20 cellular contexts compared by ENCODE assay signal in the genomic region with DNA sequence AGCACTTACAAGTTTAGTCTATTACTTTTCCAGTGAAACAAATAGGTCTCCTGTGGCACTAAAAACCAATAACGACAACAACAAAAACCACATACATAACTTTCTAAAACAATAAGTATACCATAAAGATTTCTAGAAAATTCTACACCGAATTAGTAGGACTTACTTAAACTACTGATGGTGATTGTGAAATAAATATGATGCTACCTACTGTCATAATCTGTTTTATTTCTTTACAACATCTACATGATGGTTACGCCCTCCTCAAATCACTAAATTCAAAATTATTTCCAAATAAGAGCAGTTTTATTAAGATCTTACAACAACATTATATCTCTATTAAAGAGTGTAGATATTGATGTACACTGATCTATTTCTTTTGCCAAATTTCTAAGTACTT.
"Had no signal": no experiment of that assay in that cellular context is flagged by ENCODE, and none has a peak within 500 bp of the region (broad histone marks: within the 10 kb centered on the region; RNA-seq: fewer than 3 reads in every experiment).

No MANE protein-coding gene starts in this region.

- H3K9ac ChIP-seq: neural progenitor cell, parathyroid adenoma had no signal

- DNase-seq: cortex of kidney; effector memory CD8-positive, alpha-beta T cell; erythroblast; gastrocnemius medialis; head of caudate nucleus; naive thymus-derived CD4-positive, alpha-beta T cell; spleen; stimulated activated CD4-positive, alpha-beta T cell treated with anti-CD3 and anti-CD28 coated beads, Interleukin-2, amount 100 ng/mL, for 48 hours; stimulated activated CD8-positive, alpha-beta memory T cell treated with anti-CD3 and anti-CD28 coated beads, Interleukin-4, amount 100 ng/mL, for 48 hours; stimulated activated naive CD4-positive, alpha-beta T cell; stimulated activated naive CD8-positive, alpha-beta T cell treated with anti-CD3 and anti-CD28 coated beads, Interleukin-15, amount 100 ng/mL, for 72 hours; trophoblast cell had no signal

- H3K4me2 ChIP-seq: neural progenitor cell had no signal

- H3K4me1 ChIP-seq: neural progenitor cell, parathyroid adenoma, spleen had no signal

- H3K27ac ChIP-seq: gastrocnemius medialis, neural progenitor cell, parathyroid adenoma, right atrium auricular region, skin epidermis, spleen, suprapubic skin had no signal

- FAIRE-seq: keratinocyte had no signal

- H3K4me3 ChIP-seq: gastrocnemius medialis, lung, neural progenitor cell, right atrium auricular region, skin epidermis, spleen, suprapubic skin had no signal

- H2AFZ ChIP-seq: neural progenitor cell, parathyroid adenoma had no signal

- ATAC-seq: effector memory CD8-positive, alpha-beta T cell; gastrocnemius medialis; left lobe of liver; naive thymus-derived CD4-positive, alpha-beta T cell; stimulated activated naive CD8-positive, alpha-beta T cell treated with anti-CD3 and anti-CD28 coated beads, Interleukin-15, amount 100 ng/mL, for 72 hours had no signal

- H3K27me3 ChIP-seq: gastrocnemius medialis, neural progenitor cell, right atrium auricular region, spleen, suprapubic skin had no signal

- H3K9me3 ChIP-seq: gastrocnemius medialis, right atrium auricular region, spleen, suprapubic skin had no signal
